Comparison of ENCODE assay signal across 9 cellular contexts in genomic region chr7:157355784-157356511, GRCh38. TPM values are rescaled to one million over a fixed set of nuclear protein-coding genes. Genes with fewer than 3 reads are reported as not detected.
DNase-seq lines count a peak whose midpoint lies in the region; ATAC-seq and TF ChIP-seq lines count a peak whose summit lies in the region.
"Had no signal": no experiment of that assay in that cellular context is flagged by ENCODE, and none has a peak within 500 bp of the region (broad histone marks: within the 10 kb centered on the region; RNA-seq: fewer than 3 reads in every experiment).

No MANE protein-coding gene starts in this region.

- H3K4me3 Mint-ChIP-seq in natural killer cell treated with Interleukin-12 subunit alpha and Interleukin-12 subunit beta and Interleukin-15 and Interleukin-18, amount 100 ng/mL, for 72 hours: peak overlapping the region; percentile 41

- no peaks in the 10 kb centered on the region for H3K9me3 Mint-ChIP-seq in natural killer cell treated with Interleukin-12 subunit alpha and Interleukin-12 subunit beta and Interleukin-15 and Interleukin-18, amount 100 ng/mL, for 72 hours

- H3K9me3 ChIP-seq in HAP-1: no peaks in the 10 kb centered on the region

- peaks cover 3% of the 10 kb centered on the region; the same call in 1 of the 2 replicates for H3K4me1 ChIP-seq in HAP-1

- H3K4me3 ChIP-seq in HAP-1: no peak overlapping the region

- H3K36me3 ChIP-seq in HAP-1 (replicated peaks): peaks cover 22% of the 10 kb centered on the region

- H3K36me3 Mint-ChIP-seq in natural killer cell treated with Interleukin-12 subunit alpha and Interleukin-12 subunit beta and Interleukin-15 and Interleukin-18, amount 100 ng/mL, for 72 hours: peaks cover 15% of the 10 kb centered on the region

- H3K27ac Mint-ChIP-seq in natural killer cell treated with Interleukin-12 subunit alpha and Interleukin-12 subunit beta and Interleukin-15 and Interleukin-18, amount 100 ng/mL, for 72 hours: peak overlapping the region in 1 of 2 donors; percentile 78

- peaks cover 66 to 68% of the 10 kb centered on the region in 2 donors for H3K4me1 Mint-ChIP-seq in natural killer cell treated with Interleukin-12 subunit alpha and Interleukin-12 subunit beta and Interleukin-15 and Interleukin-18, amount 100 ng/mL, for 72 hours (ENCODE audit: low read depth in 2 of 2)

- POLR2A ChIA-PET in RWPE1 (lab: Yijun Ruan, JAX; ENCODE audit: low non-redundant PET): no interaction called here

- in situ Hi-C loops in HAP-1 (cut with MboI; ENCODE audit: low sequenced_read_pairs): no loop called here

- no peak for TF ChIP-seq CTCF in C4-2B (conservative IDR thresholded peaks at IDR 0.05)
- TF ChIP-seq CTCF in RWPE1 (conservative IDR thresholded peaks at IDR 0.05; ENCODE audit: low read depth): no peak

- ATAC-seq in esophagus mucosa: peak; percentile 85
- peak in 1 of 2 donors; percentile 50 for ATAC-seq in natural killer cell treated with Interleukin-12 subunit alpha and Interleukin-12 subunit beta and Interleukin-15 and Interleukin-18, amount 100 ng/mL, for 72 hours
- ATAC-seq in HG02840 (IDR thresholded peaks at IDR 0.05; ENCODE audit: low FRiP score, unreplicated experiment): no peak

- CTCF ChIA-PET in RWPE1 (lab: Yijun Ruan, JAX): interaction anchor here (0.6 kb wide), 1 partner anchor 943 kb away, joined by 4 read pairs; no protein-coding TSS in a partner anchor

- DNase-seq in RWPE1 (ENCODE audit: low spot score) (peak; percentile 55), NCI-H2029 treated with DMSO at 0.1 percent for 48 hours (lab: John Stamatoyannopoulos, UW) (no peak), NCI-H187 treated with DMSO at 0.1 percent for 48 hours (lab: John Stamatoyannopoulos, UW) (no peak), HAP-1 (ENCODE audit: low spot score in 2 of 2) (no peak)
- DNase-seq in natural killer cell treated with Interleukin-12 subunit alpha and Interleukin-12 subunit beta and Interleukin-15 and Interleukin-18, amount 100 ng/mL, for 72 hours (ENCODE audit: low spot score): no peak

- no peaks in the 10 kb centered on the region for H3K27me3 Mint-ChIP-seq in natural killer cell treated with Interleukin-12 subunit alpha and Interleukin-12 subunit beta and Interleukin-15 and Interleukin-18, amount 100 ng/mL, for 72 hours

- peak overlapping the region; percentile 60 for H3K27ac ChIP-seq in C4-2B
- peak overlapping the region; percentile 94 for H3K27ac ChIP-seq in RWPE1
- H3K27ac ChIP-seq: HL-60 had no signal

- no peaks in the 10 kb centered on the region for H3K27me3 ChIP-seq in HAP-1 (ENCODE audit: low read depth)

RNA-seq across cellular contexts. Expression of gene DNAJB6, which starts 19.1 kb away (rescaled TPM):
- total RNA-seq in esophagus mucosa: 145 TPM
- 100 to 1,000 TPM; 139 to 145 TPM for total RNA-seq in natural killer cell treated with Interleukin-12 subunit alpha and Interleukin-12 subunit beta and Interleukin-15 and Interleukin-18, amount 100 ng/mL, for 72 hours
